1 cellular context compared by ENCODE assay signal in the genomic region with DNA sequence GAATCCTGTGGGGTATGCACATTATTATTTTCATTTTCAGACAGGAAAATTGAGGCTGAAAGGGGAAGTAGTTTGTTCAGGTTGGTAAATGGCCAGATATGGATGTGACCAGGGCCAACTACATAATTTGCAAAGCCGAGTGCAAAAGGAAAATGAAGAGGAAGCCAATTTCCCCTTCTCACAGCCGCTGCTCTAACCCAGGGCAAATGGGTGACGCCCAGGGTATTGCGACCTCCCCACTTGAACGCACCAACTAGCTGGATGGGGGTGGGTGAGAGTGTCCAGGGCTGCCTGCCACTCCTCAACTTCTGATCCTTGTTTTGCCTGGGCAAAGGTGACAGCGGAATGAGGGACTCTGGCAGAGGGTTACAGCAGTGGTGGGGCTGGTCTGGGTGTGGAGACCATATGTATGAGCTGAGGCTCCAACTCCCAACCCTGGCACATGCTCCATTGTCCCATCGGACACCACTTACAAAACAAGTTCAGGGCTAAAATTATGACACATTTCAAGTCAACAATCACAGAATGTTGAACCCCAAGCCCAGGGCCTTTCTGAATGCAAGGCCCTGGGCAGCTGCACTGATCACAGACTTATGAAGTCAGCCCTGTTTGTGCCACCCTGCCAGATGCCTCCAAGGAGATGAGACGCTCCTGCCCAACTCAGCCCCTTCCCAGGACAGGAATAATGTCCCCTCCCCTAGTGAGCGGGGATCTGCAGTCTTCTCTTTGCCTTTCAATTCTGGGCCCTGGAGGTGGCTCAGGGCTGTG.
TF ChIP-seq lines count a peak whose summit lies in the region.

No MANE protein-coding gene starts in this region.

TF ChIP-seq in HepG2, 621 proteins besides CTCF, POLR2A, EP300 and RAD21 (continued from another document and continues in another):
- TF ChIP-seq NFIC (IDR thresholded peaks at IDR 0.05; ENCODE audit: low read length): no peak
- TF ChIP-seq, protein P1, sequence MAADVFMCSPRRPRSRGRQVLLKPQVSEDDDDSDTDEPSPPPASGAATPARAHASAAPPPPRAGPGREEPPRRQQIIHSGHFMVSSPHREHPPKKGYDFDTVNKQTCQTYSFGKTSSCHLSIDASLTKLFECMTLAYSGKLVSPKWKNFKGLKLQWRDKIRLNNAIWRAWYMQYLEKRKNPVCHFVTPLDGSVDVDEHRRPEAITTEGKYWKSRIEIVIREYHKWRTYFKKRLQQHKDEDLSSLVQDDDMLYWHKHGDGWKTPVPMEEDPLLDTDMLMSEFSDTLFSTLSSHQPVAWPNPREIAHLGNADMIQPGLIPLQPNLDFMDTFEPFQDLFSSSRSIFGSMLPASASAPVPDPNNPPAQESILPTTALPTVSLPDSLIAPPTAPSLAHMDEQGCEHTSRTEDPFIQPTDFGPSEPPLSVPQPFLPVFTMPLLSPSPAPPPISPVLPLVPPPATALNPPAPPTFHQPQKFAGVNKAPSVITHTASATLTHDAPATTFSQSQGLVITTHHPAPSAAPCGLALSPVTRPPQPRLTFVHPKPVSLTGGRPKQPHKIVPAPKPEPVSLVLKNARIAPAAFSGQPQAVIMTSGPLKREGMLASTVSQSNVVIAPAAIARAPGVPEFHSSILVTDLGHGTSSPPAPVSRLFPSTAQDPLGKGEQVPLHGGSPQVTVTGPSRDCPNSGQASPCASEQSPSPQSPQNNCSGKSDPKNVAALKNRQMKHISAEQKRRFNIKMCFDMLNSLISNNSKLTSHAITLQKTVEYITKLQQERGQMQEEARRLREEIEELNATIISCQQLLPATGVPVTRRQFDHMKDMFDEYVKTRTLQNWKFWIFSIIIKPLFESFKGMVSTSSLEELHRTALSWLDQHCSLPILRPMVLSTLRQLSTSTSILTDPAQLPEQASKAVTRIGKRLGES (CRISPR knock-in tag; IDR thresholded peaks at IDR 0.05; ENCODE audit: borderline replicate concordance): no peak
- TF ChIP-seq, protein P2, sequence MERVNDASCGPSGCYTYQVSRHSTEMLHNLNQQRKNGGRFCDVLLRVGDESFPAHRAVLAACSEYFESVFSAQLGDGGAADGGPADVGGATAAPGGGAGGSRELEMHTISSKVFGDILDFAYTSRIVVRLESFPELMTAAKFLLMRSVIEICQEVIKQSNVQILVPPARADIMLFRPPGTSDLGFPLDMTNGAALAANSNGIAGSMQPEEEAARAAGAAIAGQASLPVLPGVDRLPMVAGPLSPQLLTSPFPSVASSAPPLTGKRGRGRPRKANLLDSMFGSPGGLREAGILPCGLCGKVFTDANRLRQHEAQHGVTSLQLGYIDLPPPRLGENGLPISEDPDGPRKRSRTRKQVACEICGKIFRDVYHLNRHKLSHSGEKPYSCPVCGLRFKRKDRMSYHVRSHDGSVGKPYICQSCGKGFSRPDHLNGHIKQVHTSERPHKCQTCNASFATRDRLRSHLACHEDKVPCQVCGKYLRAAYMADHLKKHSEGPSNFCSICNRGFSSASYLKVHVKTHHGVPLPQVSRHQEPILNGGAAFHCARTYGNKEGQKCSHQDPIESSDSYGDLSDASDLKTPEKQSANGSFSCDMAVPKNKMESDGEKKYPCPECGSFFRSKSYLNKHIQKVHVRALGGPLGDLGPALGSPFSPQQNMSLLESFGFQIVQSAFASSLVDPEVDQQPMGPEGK (CRISPR knock-in tag; IDR thresholded peaks at IDR 0.05): no peak
- peak; percentile 41; the same call in 1 of the 2 replicates for TF ChIP-seq SALL1 (CRISPR knock-in tag; IDR thresholded peaks at IDR 0.05)
- no peak for TF ChIP-seq NFRKB (IDR thresholded peaks at IDR 0.05)
- no peak for TF ChIP-seq GLI4 (CRISPR knock-in tag; IDR thresholded peaks at IDR 0.05; ENCODE audit: borderline replicate concordance)
- no peak for TF ChIP-seq NCOA5 (CRISPR knock-in tag; IDR thresholded peaks at IDR 0.05)
- peak; percentile 39; the same call in 1 of the 2 replicates for TF ChIP-seq SP4 (CRISPR knock-in tag; IDR thresholded peaks at IDR 0.05)
- no peak for TF ChIP-seq MIXL1 (CRISPR knock-in tag; IDR thresholded peaks at IDR 0.05)
- no peak for TF ChIP-seq MAFG (CRISPR knock-in tag; IDR thresholded peaks at IDR 0.05)
- TF ChIP-seq KLF13 (CRISPR knock-in tag; IDR thresholded peaks at IDR 0.05): 0 out of 2 replicates have a peak, but pooled peaks have one; percentile 28
- TF ChIP-seq ETV5 (CRISPR knock-in tag; IDR thresholded peaks at IDR 0.05; ENCODE audit: borderline replicate concordance): no peak
- TF ChIP-seq ZNF788 (CRISPR knock-in tag; IDR thresholded peaks at IDR 0.05; ENCODE audit: borderline replicate concordance): 0 out of 2 replicates have a peak, but pooled peaks have one; percentile 29
- TF ChIP-seq NR2F1 (CRISPR knock-in tag; IDR thresholded peaks at IDR 0.05): no peak
- TF ChIP-seq IKZF1 (IDR thresholded peaks at IDR 0.05): no peak
- TF ChIP-seq, protein P3, sequence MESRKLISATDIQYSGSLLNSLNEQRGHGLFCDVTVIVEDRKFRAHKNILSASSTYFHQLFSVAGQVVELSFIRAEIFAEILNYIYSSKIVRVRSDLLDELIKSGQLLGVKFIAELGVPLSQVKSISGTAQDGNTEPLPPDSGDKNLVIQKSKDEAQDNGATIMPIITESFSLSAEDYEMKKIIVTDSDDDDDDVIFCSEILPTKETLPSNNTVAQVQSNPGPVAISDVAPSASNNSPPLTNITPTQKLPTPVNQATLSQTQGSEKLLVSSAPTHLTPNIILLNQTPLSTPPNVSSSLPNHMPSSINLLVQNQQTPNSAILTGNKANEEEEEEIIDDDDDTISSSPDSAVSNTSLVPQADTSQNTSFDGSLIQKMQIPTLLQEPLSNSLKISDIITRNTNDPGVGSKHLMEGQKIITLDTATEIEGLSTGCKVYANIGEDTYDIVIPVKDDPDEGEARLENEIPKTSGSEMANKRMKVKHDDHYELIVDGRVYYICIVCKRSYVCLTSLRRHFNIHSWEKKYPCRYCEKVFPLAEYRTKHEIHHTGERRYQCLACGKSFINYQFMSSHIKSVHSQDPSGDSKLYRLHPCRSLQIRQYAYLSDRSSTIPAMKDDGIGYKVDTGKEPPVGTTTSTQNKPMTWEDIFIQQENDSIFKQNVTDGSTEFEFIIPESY (CRISPR knock-in tag; IDR thresholded peaks at IDR 0.05): no peak
- no peak for TF ChIP-seq ZNF670 (CRISPR knock-in tag; IDR thresholded peaks at IDR 0.05; ENCODE audit: borderline replicate concordance)
- no peak for TF ChIP-seq MTF2 (CRISPR knock-in tag; IDR thresholded peaks at IDR 0.05; ENCODE audit: borderline replicate concordance)
- TF ChIP-seq, protein P4, sequence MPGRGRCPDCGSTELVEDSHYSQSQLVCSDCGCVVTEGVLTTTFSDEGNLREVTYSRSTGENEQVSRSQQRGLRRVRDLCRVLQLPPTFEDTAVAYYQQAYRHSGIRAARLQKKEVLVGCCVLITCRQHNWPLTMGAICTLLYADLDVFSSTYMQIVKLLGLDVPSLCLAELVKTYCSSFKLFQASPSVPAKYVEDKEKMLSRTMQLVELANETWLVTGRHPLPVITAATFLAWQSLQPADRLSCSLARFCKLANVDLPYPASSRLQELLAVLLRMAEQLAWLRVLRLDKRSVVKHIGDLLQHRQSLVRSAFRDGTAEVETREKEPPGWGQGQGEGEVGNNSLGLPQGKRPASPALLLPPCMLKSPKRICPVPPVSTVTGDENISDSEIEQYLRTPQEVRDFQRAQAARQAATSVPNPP (CRISPR knock-in tag; IDR thresholded peaks at IDR 0.05): no peak
- no peak for TF ChIP-seq NCOR1 (IDR thresholded peaks at IDR 0.05; ENCODE audit: borderline replicate concordance, low read length)
- no peak for TF ChIP-seq TCF7L2 (IDR thresholded peaks at IDR 0.05; ENCODE audit: low read depth, low read length)
- TF ChIP-seq, protein P5, sequence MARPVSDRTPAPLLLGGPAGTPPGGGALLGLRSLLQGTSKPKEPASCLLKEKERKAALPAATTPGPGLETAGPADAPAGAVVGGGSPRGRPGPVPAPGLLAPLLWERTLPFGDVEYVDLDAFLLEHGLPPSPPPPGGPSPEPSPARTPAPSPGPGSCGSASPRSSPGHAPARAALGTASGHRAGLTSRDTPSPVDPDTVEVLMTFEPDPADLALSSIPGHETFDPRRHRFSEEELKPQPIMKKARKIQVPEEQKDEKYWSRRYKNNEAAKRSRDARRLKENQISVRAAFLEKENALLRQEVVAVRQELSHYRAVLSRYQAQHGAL (CRISPR knock-in tag; IDR thresholded peaks at IDR 0.05; ENCODE audit: not compliant biosample characterization): no peak
- peak; percentile 71; the same call in 1 of the 2 replicates for TF ChIP-seq MTA1 (CRISPR knock-in tag; IDR thresholded peaks at IDR 0.05; ENCODE audit: borderline replicate concordance)
- TF ChIP-seq, protein P6, sequence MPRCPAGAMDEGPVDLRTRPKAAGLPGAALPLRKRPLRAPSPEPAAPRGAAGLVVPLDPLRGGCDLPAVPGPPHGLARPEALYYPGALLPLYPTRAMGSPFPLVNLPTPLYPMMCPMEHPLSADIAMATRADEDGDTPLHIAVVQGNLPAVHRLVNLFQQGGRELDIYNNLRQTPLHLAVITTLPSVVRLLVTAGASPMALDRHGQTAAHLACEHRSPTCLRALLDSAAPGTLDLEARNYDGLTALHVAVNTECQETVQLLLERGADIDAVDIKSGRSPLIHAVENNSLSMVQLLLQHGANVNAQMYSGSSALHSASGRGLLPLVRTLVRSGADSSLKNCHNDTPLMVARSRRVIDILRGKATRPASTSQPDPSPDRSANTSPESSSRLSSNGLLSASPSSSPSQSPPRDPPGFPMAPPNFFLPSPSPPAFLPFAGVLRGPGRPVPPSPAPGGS (CRISPR knock-in tag; IDR thresholded peaks at IDR 0.05): no peak
- no peak for TF ChIP-seq FLYWCH1 (CRISPR knock-in tag; IDR thresholded peaks at IDR 0.05)
- TF ChIP-seq MAFK (conservative IDR thresholded peaks at IDR 0.05 in 1 of 2, IDR thresholded peaks at IDR 0.05 in 1 of 2; ENCODE audit: low read length in 2 of 2): no peak
- TF ChIP-seq, protein P7, sequence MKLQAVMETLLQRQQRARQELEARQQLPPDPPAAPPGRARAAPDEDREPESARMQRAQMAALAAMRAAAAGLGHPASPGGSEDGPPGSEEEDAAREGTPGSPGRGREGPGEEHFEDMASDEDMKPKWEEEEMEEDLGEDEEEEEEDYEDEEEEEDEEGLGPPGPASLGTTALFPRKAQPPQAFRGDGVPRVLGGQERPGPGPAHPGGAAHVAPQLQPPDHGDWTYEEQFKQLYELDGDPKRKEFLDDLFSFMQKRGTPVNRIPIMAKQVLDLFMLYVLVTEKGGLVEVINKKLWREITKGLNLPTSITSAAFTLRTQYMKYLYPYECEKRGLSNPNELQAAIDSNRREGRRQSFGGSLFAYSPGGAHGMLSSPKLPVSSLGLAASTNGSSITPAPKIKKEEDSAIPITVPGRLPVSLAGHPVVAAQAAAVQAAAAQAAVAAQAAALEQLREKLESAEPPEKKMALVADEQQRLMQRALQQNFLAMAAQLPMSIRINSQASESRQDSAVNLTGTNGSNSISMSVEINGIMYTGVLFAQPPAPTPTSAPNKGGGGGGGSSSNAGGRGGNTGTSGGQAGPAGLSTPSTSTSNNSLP (IDR thresholded peaks at IDR 0.05; ENCODE audit: low read depth, low read length): no peak
- TF ChIP-seq ZNF292 (CRISPR knock-in tag; IDR thresholded peaks at IDR 0.05; ENCODE audit: borderline replicate concordance, low read depth): 0 out of 2 replicates have a peak, but pooled peaks have one; percentile 29
- TF ChIP-seq ATF1 (CRISPR knock-in tag; IDR thresholded peaks at IDR 0.05): no peak
- no peak for TF ChIP-seq ONECUT2 (CRISPR knock-in tag; IDR thresholded peaks at IDR 0.05)
- TF ChIP-seq, protein P8, sequence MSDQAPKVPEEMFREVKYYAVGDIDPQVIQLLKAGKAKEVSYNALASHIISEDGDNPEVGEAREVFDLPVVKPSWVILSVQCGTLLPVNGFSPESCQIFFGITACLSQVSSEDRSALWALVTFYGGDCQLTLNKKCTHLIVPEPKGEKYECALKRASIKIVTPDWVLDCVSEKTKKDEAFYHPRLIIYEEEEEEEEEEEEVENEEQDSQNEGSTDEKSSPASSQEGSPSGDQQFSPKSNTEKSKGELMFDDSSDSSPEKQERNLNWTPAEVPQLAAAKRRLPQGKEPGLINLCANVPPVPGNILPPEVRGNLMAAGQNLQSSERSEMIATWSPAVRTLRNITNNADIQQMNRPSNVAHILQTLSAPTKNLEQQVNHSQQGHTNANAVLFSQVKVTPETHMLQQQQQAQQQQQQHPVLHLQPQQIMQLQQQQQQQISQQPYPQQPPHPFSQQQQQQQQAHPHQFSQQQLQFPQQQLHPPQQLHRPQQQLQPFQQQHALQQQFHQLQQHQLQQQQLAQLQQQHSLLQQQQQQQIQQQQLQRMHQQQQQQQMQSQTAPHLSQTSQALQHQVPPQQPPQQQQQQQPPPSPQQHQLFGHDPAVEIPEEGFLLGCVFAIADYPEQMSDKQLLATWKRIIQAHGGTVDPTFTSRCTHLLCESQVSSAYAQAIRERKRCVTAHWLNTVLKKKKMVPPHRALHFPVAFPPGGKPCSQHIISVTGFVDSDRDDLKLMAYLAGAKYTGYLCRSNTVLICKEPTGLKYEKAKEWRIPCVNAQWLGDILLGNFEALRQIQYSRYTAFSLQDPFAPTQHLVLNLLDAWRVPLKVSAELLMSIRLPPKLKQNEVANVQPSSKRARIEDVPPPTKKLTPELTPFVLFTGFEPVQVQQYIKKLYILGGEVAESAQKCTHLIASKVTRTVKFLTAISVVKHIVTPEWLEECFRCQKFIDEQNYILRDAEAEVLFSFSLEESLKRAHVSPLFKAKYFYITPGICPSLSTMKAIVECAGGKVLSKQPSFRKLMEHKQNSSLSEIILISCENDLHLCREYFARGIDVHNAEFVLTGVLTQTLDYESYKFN (CRISPR knock-in tag; conservative IDR thresholded peaks at IDR 0.05): no peak
- no peak for TF ChIP-seq AGO1 (IDR thresholded peaks at IDR 0.05; ENCODE audit: low read depth, low read length, poor library complexity, severe bottlenecking)
- TF ChIP-seq ZNF264 (CRISPR knock-in tag; IDR thresholded peaks at IDR 0.05): no peak
- 0 out of 2 replicates have a peak, but pooled peaks have one; percentile 61 for TF ChIP-seq EED (CRISPR knock-in tag; IDR thresholded peaks at IDR 0.05)
- TF ChIP-seq PHF5A (CRISPR knock-in tag; IDR thresholded peaks at IDR 0.05; ENCODE audit: low read depth, unreplicated experiment): no peak
- peak; percentile 4; the same call in 1 of the 2 replicates for TF ChIP-seq NFKB2 (CRISPR knock-in tag; IDR thresholded peaks at IDR 0.05; ENCODE audit: borderline replicate concordance)
- 0 out of 2 replicates have a peak, but pooled peaks have one; percentile 5 for TF ChIP-seq RFXAP (CRISPR knock-in tag; IDR thresholded peaks at IDR 0.05; ENCODE audit: borderline replicate concordance)
- TF ChIP-seq MAF1 (CRISPR knock-in tag; IDR thresholded peaks at IDR 0.05; ENCODE audit: borderline replicate concordance): no peak
- TF ChIP-seq ZNF713 (CRISPR knock-in tag; IDR thresholded peaks at IDR 0.05): no peak
- TF ChIP-seq, protein P9, sequence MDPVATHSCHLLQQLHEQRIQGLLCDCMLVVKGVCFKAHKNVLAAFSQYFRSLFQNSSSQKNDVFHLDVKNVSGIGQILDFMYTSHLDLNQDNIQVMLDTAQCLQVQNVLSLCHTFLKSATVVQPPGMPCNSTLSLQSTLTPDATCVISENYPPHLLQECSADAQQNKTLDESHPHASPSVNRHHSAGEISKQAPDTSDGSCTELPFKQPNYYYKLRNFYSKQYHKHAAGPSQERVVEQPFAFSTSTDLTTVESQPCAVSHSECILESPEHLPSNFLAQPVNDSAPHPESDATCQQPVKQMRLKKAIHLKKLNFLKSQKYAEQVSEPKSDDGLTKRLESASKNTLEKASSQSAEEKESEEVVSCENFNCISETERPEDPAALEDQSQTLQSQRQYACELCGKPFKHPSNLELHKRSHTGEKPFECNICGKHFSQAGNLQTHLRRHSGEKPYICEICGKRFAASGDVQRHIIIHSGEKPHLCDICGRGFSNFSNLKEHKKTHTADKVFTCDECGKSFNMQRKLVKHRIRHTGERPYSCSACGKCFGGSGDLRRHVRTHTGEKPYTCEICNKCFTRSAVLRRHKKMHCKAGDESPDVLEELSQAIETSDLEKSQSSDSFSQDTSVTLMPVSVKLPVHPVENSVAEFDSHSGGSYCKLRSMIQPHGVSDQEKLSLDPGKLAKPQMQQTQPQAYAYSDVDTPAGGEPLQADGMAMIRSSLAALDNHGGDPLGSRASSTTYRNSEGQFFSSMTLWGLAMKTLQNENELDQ (CRISPR knock-in tag; IDR thresholded peaks at IDR 0.05; ENCODE audit: borderline replicate concordance): no peak
